ENCODE assay signal across 9 cellular contexts in the genomic region with DNA sequence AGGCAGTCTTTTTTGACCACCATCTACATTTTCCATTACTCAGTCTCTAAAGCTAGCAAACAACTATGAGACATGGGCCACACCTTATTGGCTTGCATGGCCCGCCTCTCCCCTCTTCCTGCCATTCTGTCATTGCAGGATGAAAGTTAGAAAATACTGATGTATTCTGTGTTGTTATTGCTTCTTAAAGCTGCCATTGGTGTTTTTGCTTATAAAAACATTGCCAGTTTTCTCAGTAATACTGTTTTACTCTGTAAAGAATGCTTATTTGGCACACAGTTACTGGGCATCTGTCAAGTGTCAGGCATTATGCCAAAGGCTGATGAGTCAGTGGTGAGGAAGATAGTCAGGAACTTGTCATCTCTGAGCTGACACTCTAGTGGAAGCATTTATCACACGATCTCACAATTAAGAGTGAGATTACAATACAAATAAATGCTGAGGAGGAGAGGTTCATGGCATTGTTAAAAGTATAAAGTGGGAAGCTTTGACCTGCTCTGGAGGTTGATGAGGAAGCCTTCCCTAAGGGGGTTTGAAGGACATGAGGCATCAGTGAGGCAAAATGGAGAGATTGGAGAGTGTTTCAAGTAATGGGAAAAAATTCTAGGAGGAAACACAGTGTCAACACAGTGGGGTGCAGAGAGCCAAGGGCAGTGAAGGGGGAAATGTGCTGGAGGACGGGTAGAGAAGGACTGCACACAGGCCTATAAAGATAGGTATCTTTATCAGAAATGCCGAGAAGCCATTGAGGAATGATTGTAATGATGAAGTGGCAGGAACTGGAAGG. TPM values are rescaled to one million over a fixed set of nuclear protein-coding genes. Genes with fewer than 3 reads are reported as not detected.
DNase-seq lines count a peak whose midpoint lies in the region; ATAC-seq, FAIRE-seq and TF ChIP-seq lines count a peak whose summit lies in the region.
"Had no signal": no experiment of that assay in that cellular context is flagged by ENCODE, and none has a peak within 500 bp of the region (broad histone marks: within the 10 kb centered on the region; RNA-seq: fewer than 3 reads in every experiment).

No MANE protein-coding gene starts in this region.

- H3K4me1 ChIP-seq in OCI-LY1 (ENCODE audit: insufficient read depth, low read length, severe bottlenecking) (peaks cover 17% of the 10 kb centered on the region), small intestine (ENCODE audit: control insufficient read depth in 2 of 2, insufficient read depth in 1 of 2, low read depth in 1 of 2, low read length in 1 of 2) (peaks cover 4 to 5% of the 10 kb centered on the region in 2 donors)

- no peak overlapping the region for H3K4me3 Mint-ChIP-seq in activated CD8-positive, alpha-beta memory T cell treated with anti-CD3 and anti-CD28 coated beads, Interleukin-2, amount 10 ng/mL, durations not matched to agents 7 days and 5 days
- H3K4me3 Mint-ChIP-seq in activated T-helper 1 cell treated with anti-CD3 and anti-CD28 coated beads, Interleukin-12 subunit alpha, Interleukin-12 subunit beta, Interleukin-2, Interleukin-4 antibody, amounts not matched to agents 30 ng/mL and 10 ng/mL and 1 ng/mL, durations not matched to agents 14 hours and 24 hours and 36 hours, result no peak overlapping the region
- H3K4me3 Mint-ChIP-seq: CD14-positive monocyte had no signal

- peak; percentile 23 for ATAC-seq in activated CD8-positive, alpha-beta memory T cell treated with anti-CD3 and anti-CD28 coated beads, Interleukin-2, amount 10 ng/mL, durations not matched to agents 7 days and 5 days
- ATAC-seq in HG03342 (IDR thresholded peaks at IDR 0.05; ENCODE audit: unreplicated experiment), result no peak

- H3F3A ChIP-seq in OCI-LY1 (ENCODE audit: insufficient read depth, low read length), result no peaks in the 10 kb centered on the region

- no peaks in the 10 kb centered on the region for H3K9me3 Mint-ChIP-seq in activated CD8-positive, alpha-beta memory T cell treated with anti-CD3 and anti-CD28 coated beads, Interleukin-2, amount 10 ng/mL, durations not matched to agents 7 days and 5 days (ENCODE audit: low read depth)
- no peaks in the 10 kb centered on the region for H3K9me3 Mint-ChIP-seq in activated T-helper 1 cell treated with anti-CD3 and anti-CD28 coated beads, Interleukin-12 subunit alpha, Interleukin-12 subunit beta, Interleukin-2, Interleukin-4 antibody, amounts not matched to agents 30 ng/mL and 10 ng/mL and 1 ng/mL, durations not matched to agents 14 hours and 24 hours and 36 hours

- intact Hi-C loops in activated T-helper 1 cell treated with anti-CD3 and anti-CD28 coated beads, Interleukin-12 subunit alpha, Interleukin-12 subunit beta, Interleukin-2, Interleukin-4 antibody, amounts not matched to agents 30 ng/mL and 10 ng/mL and 1 ng/mL, durations not matched to agents 14 hours and 24 hours and 36 hours (cut with micrococcal nuclease), result no loop called here

- no peak for FAIRE-seq in small intestine (lab: Jason Lieb, UNC)

- DNase-seq in activated CD8-positive, alpha-beta memory T cell treated with anti-CD3 and anti-CD28 coated beads, Interleukin-2, amount 10 ng/mL, durations not matched to agents 7 days and 5 days, result no peak
- no peak for DNase-seq in activated CD8-positive, alpha-beta memory T cell treated with anti-CD3 and anti-CD28 coated beads, Interleukin-2, amount 50 U/mL, for 48 hours
- DNase-seq in epithelial cell of esophagus (ENCODE audit: low read depth) (peak; percentile 86), small intestine (peak; percentile 39), middle frontal gyrus (ENCODE audit: extremely low spot score, low spot score) (no peak)
- DNase-seq in activated T-helper 1 cell treated with anti-CD3 and anti-CD28 coated beads, Interleukin-12 subunit alpha, Interleukin-12 subunit beta, Interleukin-2, Interleukin-4 antibody, amounts not matched to agents 30 ng/mL and 10 ng/mL and 1 ng/mL, durations not matched to agents 14 hours and 24 hours and 36 hours (ENCODE audit: low spot score), result no peak

- H3K4me3 ChIP-seq in OCI-LY1 (ENCODE audit: low read depth, low read length, poor library complexity, severe bottlenecking), result no peak overlapping the region
- no peak overlapping the region for H3K4me3 ChIP-seq in epithelial cell of esophagus (ENCODE audit: low read length)
- no peak overlapping the region for H3K4me3 ChIP-seq in small intestine (ENCODE audit: low read depth in 1 of 2, low read length in 2 of 2)

- WGBS in small intestine, 3 donors, result 41 to 55% (median 47%) methylated on average over 4 of the region's 4 CpGs

- H3K27me3 Mint-ChIP-seq in activated CD8-positive, alpha-beta memory T cell treated with anti-CD3 and anti-CD28 coated beads, Interleukin-2, amount 10 ng/mL, durations not matched to agents 7 days and 5 days, result no peaks in the 10 kb centered on the region
- H3K27me3 Mint-ChIP-seq in activated T-helper 1 cell treated with anti-CD3 and anti-CD28 coated beads, Interleukin-12 subunit alpha, Interleukin-12 subunit beta, Interleukin-2, Interleukin-4 antibody, amounts not matched to agents 30 ng/mL and 10 ng/mL and 1 ng/mL, durations not matched to agents 14 hours and 24 hours and 36 hours (ENCODE audit: insufficient read depth), result no peaks in the 10 kb centered on the region

- no peaks in the 10 kb centered on the region for H4K20me1 ChIP-seq in OCI-LY1 (ENCODE audit: insufficient read depth, low read length)

- TF ChIP-seq CTCF in OCI-LY1 (IDR thresholded peaks at IDR 0.05; ENCODE audit: low read length) (no peak), epithelial cell of esophagus (IDR thresholded peaks at IDR 0.05; ENCODE audit: insufficient read depth, low read depth, low read length, missing control alignments) (no peak)

- no peak overlapping the region for H3K9ac ChIP-seq in OCI-LY1 (ENCODE audit: low read length)

- no peaks in the 10 kb centered on the region for H3K9me3 ChIP-seq in OCI-LY1 (ENCODE audit: low read length)
- H3K9me3 ChIP-seq in small intestine (ENCODE audit: control insufficient read depth, low read depth), result no peaks in the 10 kb centered on the region

- no peaks in the 10 kb centered on the region for H3K9me2 ChIP-seq in OCI-LY1 (ENCODE audit: low read depth, low read length)

- H3K27me3 ChIP-seq in OCI-LY1 (ENCODE audit: insufficient read depth, low read length) (no peaks in the 10 kb centered on the region), small intestine (ENCODE audit: control insufficient read depth in 2 of 2, insufficient read depth in 2 of 2, low read length in 2 of 2) (no peaks in the 10 kb centered on the region)

- H3K27ac Mint-ChIP-seq in activated CD8-positive, alpha-beta memory T cell treated with anti-CD3 and anti-CD28 coated beads, Interleukin-2, amount 10 ng/mL, durations not matched to agents 7 days and 5 days, result no peak overlapping the region
- H3K27ac Mint-ChIP-seq in activated T-helper 1 cell treated with anti-CD3 and anti-CD28 coated beads, Interleukin-12 subunit alpha, Interleukin-12 subunit beta, Interleukin-2, Interleukin-4 antibody, amounts not matched to agents 30 ng/mL and 10 ng/mL and 1 ng/mL, durations not matched to agents 14 hours and 24 hours and 36 hours, result no peak overlapping the region
- H3K27ac Mint-ChIP-seq: CD14-positive monocyte had no signal

- CTCF ChIA-PET in activated CD8-positive, alpha-beta memory T cell treated with anti-CD3 and anti-CD28 coated beads, Interleukin-2, amount 10 ng/mL, durations not matched to agents 7 days and 5 days (lab: Charles Lee), result no interaction called here

- H3K36me3 Mint-ChIP-seq in activated CD8-positive, alpha-beta memory T cell treated with anti-CD3 and anti-CD28 coated beads, Interleukin-2, amount 10 ng/mL, durations not matched to agents 7 days and 5 days, result peaks cover 2% of the 10 kb centered on the region
- no peaks in the 10 kb centered on the region for H3K36me3 Mint-ChIP-seq in activated T-helper 1 cell treated with anti-CD3 and anti-CD28 coated beads, Interleukin-12 subunit alpha, Interleukin-12 subunit beta, Interleukin-2, Interleukin-4 antibody, amounts not matched to agents 30 ng/mL and 10 ng/mL and 1 ng/mL, durations not matched to agents 14 hours and 24 hours and 36 hours (ENCODE audit: low read depth)
- H3K36me3 Mint-ChIP-seq: CD14-positive monocyte had no signal

- H3K27ac ChIP-seq in OCI-LY1 (ENCODE audit: low read depth, low read length, poor library complexity, severe bottlenecking) (peak overlapping the region; percentile 24), small intestine (ENCODE audit: low read depth in 1 of 2, low read length in 1 of 2) (peak overlapping the region in 1 of 2 donors; percentile 24)

- H3K4me2 ChIP-seq in OCI-LY1 (ENCODE audit: low read length), result no peak overlapping the region

- no peaks in the 10 kb centered on the region for H3K36me3 ChIP-seq in OCI-LY1 (ENCODE audit: insufficient read depth, low read length)
- no peaks in the 10 kb centered on the region for H3K36me3 ChIP-seq in small intestine (ENCODE audit: control insufficient read depth in 2 of 2, insufficient read depth in 2 of 2, low read length in 2 of 2)

- no peak overlapping the region for H2AFZ ChIP-seq in OCI-LY1 (ENCODE audit: low read length)

- peaks cover 6% of the 10 kb centered on the region for H3K4me1 Mint-ChIP-seq in activated CD8-positive, alpha-beta memory T cell treated with anti-CD3 and anti-CD28 coated beads, Interleukin-2, amount 10 ng/mL, durations not matched to agents 7 days and 5 days
- H3K4me1 Mint-ChIP-seq in activated T-helper 1 cell treated with anti-CD3 and anti-CD28 coated beads, Interleukin-12 subunit alpha, Interleukin-12 subunit beta, Interleukin-2, Interleukin-4 antibody, amounts not matched to agents 30 ng/mL and 10 ng/mL and 1 ng/mL, durations not matched to agents 14 hours and 24 hours and 36 hours (ENCODE audit: low read depth), result no peaks in the 10 kb centered on the region
- H3K4me1 Mint-ChIP-seq: CD14-positive monocyte had no signal

- no peaks in the 10 kb centered on the region for H3K79me2 ChIP-seq in OCI-LY1 (ENCODE audit: insufficient read depth, low read length)

RNA-seq across cellular contexts. Expression of gene KLHL32, which starts 14.7 kb away (rescaled TPM):
- 1 to 10 TPM in 1 of 2 experiments, under 1 TPM in 1; 0.45 to 2.2 TPM for total RNA-seq in activated CD8-positive, alpha-beta memory T cell treated with anti-CD3 and anti-CD28 coated beads, Interleukin-2, amount 10 ng/mL, durations not matched to agents 7 days and 5 days
- under 1 TPM in 2 of 3 donors, not detected in 1; 0.60 to 0.89 TPM for polyA plus RNA-seq in small intestine
- total RNA-seq in activated T-helper 1 cell treated with anti-CD3 and anti-CD28 coated beads, Interleukin-12 subunit alpha, Interleukin-12 subunit beta, Interleukin-2, Interleukin-4 antibody, amounts not matched to agents 30 ng/mL and 10 ng/mL and 1 ng/mL, durations not matched to agents 14 hours and 24 hours and 36 hours, result 0.08 and 0.27 TPM in 2 replicates
- polyA plus RNA-seq: CD14-positive monocyte had no signal

RNA-seq across cellular contexts. Expression of gene NDUFAF4, which starts 41.5 kb away (rescaled TPM):
- total RNA-seq in activated CD8-positive, alpha-beta memory T cell treated with anti-CD3 and anti-CD28 coated beads, Interleukin-2, amount 10 ng/mL, durations not matched to agents 7 days and 5 days, result 10 to 100 TPM; 27.3 to 48.5 TPM
- polyA plus RNA-seq in small intestine, result 10 to 100 TPM; 35.1 to 46.2 (median 38.3) TPM
- total RNA-seq in activated T-helper 1 cell treated with anti-CD3 and anti-CD28 coated beads, Interleukin-12 subunit alpha, Interleukin-12 subunit beta, Interleukin-2, Interleukin-4 antibody, amounts not matched to agents 30 ng/mL and 10 ng/mL and 1 ng/mL, durations not matched to agents 14 hours and 24 hours and 36 hours, result 73.4 and 74.1 TPM in 2 replicates

Comparison
In these comparisons a context has a peak if more than half of its experiments do, and no peak if none do; other contexts are left out.
1. DNase-seq: peak in epithelial cell of esophagus (single experiment) and small intestine (single experiment); none in activated CD8-positive, alpha-beta memory T cell treated with anti-CD3 and anti-CD28 coated beads, Interleukin-2, amount 10 ng/mL, durations not matched to agents 7 days and 5 days (single experiment), activated CD8-positive, alpha-beta memory T cell treated with anti-CD3 and anti-CD28 coated beads, Interleukin-2, amount 50 U/mL, for 48 hours (single experiment), activated T-helper 1 cell treated with anti-CD3 and anti-CD28 coated beads, Interleukin-12 subunit alpha, Interleukin-12 subunit beta, Interleukin-2, Interleukin-4 antibody, amounts not matched to agents 30 ng/mL and 10 ng/mL and 1 ng/mL, durations not matched to agents 14 hours and 24 hours and 36 hours (single experiment) and middle frontal gyrus (single experiment).